ENCODE assay signal across 14 cellular contexts in genomic region chr2:85272357-85272756, GRCh38. TPM values are rescaled to one million over a fixed set of nuclear protein-coding genes. Genes with fewer than 3 reads are reported as not detected.
DNase-seq lines count a peak whose midpoint lies in the region; ATAC-seq and TF ChIP-seq lines count a peak whose summit lies in the region.
"Had no signal": no experiment of that assay in that cellular context is flagged by ENCODE, and none has a peak within 500 bp of the region (broad histone marks: within the 10 kb centered on the region; RNA-seq: fewer than 3 reads in every experiment).

No MANE protein-coding gene starts in this region.

- H3K9me3 ChIP-seq in RWPE2 (ENCODE audit: severe bottlenecking) (no peaks in the 10 kb centered on the region), thyroid gland (no peaks in the 10 kb centered on the region), Karpas-422 (ENCODE audit: low read length) (no peaks in the 10 kb centered on the region)
- H3K9me3 ChIP-seq: BLaER1 had no signal

- H3K9me3 Mint-ChIP-seq in GM23338 (no peaks in the 10 kb centered on the region), nephron (no peaks in the 10 kb centered on the region)

- H3K27me3 Mint-ChIP-seq in GM23338 (ENCODE audit: insufficient read depth, low read depth, poor library complexity) (peaks cover 29% of the 10 kb centered on the region), nephron (ENCODE audit: low read depth) (no peaks in the 10 kb centered on the region)

- no peaks in the 10 kb centered on the region for H3K9me2 ChIP-seq in GM23338 (ENCODE audit: insufficient read depth)
- no peaks in the 10 kb centered on the region for H3K9me2 ChIP-seq in Karpas-422 (replicated peaks; ENCODE audit: insufficient read depth, low read length)

- H3F3A ChIP-seq in GM23338 (replicated peaks; ENCODE audit: low read depth), result no peaks in the 10 kb centered on the region

- H3K27ac Mint-ChIP-seq in GM23338 (peak overlapping the region; percentile 88), nephron (peak overlapping the region in 2 of 3 experiments; percentile 84)

- H4K20me1 ChIP-seq in GM23338 (replicated peaks; ENCODE audit: insufficient read depth), result peaks cover 71% of the 10 kb centered on the region
- H4K20me1 ChIP-seq in Karpas-422 (ENCODE audit: insufficient read depth, low read depth, low read length), result no peaks in the 10 kb centered on the region
- H4K20me1 ChIP-seq: BLaER1 had no signal

- H3K36me3 Mint-ChIP-seq in GM23338 (ENCODE audit: low read depth), result peaks cover 31% of the 10 kb centered on the region
- H3K36me3 Mint-ChIP-seq in nephron (ENCODE audit: low read depth), result peaks cover 5% of the 10 kb centered on the region

- H3K27ac ChIP-seq in GM23338 (ENCODE audit: low read depth), result no peak overlapping the region
- peak overlapping the region; percentile 85 for H3K27ac ChIP-seq in RWPE2 (ENCODE audit: poor library complexity, severe bottlenecking)
- H3K27ac ChIP-seq in thyroid gland, result peak overlapping the region in 2 of 3 donors; percentile 47 to 58
- no peak overlapping the region for H3K27ac ChIP-seq in Karpas-422 (ENCODE audit: low read length)
- H3K27ac ChIP-seq: BLaER1 had no signal

- H3K4me2 ChIP-seq in GM23338, result no peak overlapping the region
- H3K4me2 ChIP-seq in Karpas-422 (ENCODE audit: low read depth, low read length, poor library complexity, severe bottlenecking), result no peak overlapping the region
- H3K4me2 ChIP-seq: BLaER1 had no signal

- TF ChIP-seq POLR2A in thyroid gland (IDR thresholded peaks at IDR 0.05), result no peak

- TF ChIP-seq CTCF in GM23338 (conservative IDR thresholded peaks at IDR 0.05; ENCODE audit: low read depth in 2 of 2) (no peak), RWPE2 (IDR thresholded peaks at IDR 0.05; ENCODE audit: poor library complexity, severe bottlenecking) (no peak), nephron (IDR thresholded peaks at IDR 0.05; ENCODE audit: unreplicated experiment in 3 of 3) (no peak), thyroid gland (IDR thresholded peaks at IDR 0.05) (no peak)

- H3K79me2 ChIP-seq in GM23338 (replicated peaks; ENCODE audit: insufficient read depth) (peaks cover 90% of the 10 kb centered on the region), Karpas-422 (ENCODE audit: low read length) (no peaks in the 10 kb centered on the region)

- H3K4me3 Mint-ChIP-seq in GM23338 (no peak overlapping the region; the same call in 2 of the 3 replicates), nephron (no peak overlapping the region)

- WGBS in thyroid gland, 2 donors, result 80 to 91% methylated on average over 6 of the region's 6 CpGs

- 0 out of 2 replicates have a peak, but pooled peaks cover 3% of the 10 kb centered on the region for H3K36me3 ChIP-seq in GM23338 (ENCODE audit: insufficient read depth)
- 0 out of 2 replicates have a peak, but pooled peaks cover 3% of the 10 kb centered on the region for H3K36me3 ChIP-seq in RWPE2 (ENCODE audit: low read depth)
- H3K36me3 ChIP-seq in thyroid gland, result no peaks in the 10 kb centered on the region
- no peaks in the 10 kb centered on the region for H3K36me3 ChIP-seq in Karpas-422 (ENCODE audit: insufficient read depth, low read length)
- H3K36me3 ChIP-seq: BLaER1 had no signal

- no peak overlapping the region for H3K9ac ChIP-seq in Karpas-422 (ENCODE audit: low read length)
- H3K9ac ChIP-seq: BLaER1 had no signal

- H2AFZ ChIP-seq in GM23338, result no peak overlapping the region
- no peak overlapping the region for H2AFZ ChIP-seq in Karpas-422 (ENCODE audit: low read length)

- intact Hi-C loops in thyroid gland (cut with DNase I), result no loop called here

- ATAC-seq in GM23338, result no peak
- ATAC-seq in RWPE2 (ENCODE audit: low read depth), result no peak
- ATAC-seq in GM21360 (IDR thresholded peaks at IDR 0.05; ENCODE audit: unreplicated experiment), result no peak

- H3K27me3 ChIP-seq in GM23338 (ENCODE audit: insufficient read depth) (no peaks in the 10 kb centered on the region), RWPE2 (ENCODE audit: insufficient read depth, poor library complexity, severe bottlenecking) (no peaks in the 10 kb centered on the region), thyroid gland (no peaks in the 10 kb centered on the region), Karpas-422 (ENCODE audit: low read length) (no peaks in the 10 kb centered on the region)
- H3K27me3 ChIP-seq: BLaER1 had no signal

- DNase-seq in GM23338 (ENCODE audit: low spot score) (no peak), RWPE2 (ENCODE audit: low spot score) (no peak), thyroid gland (no peak), Karpas-422 (no peak), NCI-H146 (lab: John Stamatoyannopoulos, UW) (no peak), NCI-H1930 (lab: John Stamatoyannopoulos, UW) (no peak)
- DNase-seq: 8988T, AML-193, Calu3, DMS 273 treated with DMSO at 0.1 percent for 48 hours, IMR-90 had no signal

- H3K4me1 Mint-ChIP-seq in GM23338 (peaks cover 80% of the 10 kb centered on the region), nephron (peaks cover 63% of the 10 kb centered on the region)

- H3K4me1 ChIP-seq in GM23338 (ENCODE audit: insufficient read depth) (peaks cover 43% of the 10 kb centered on the region), RWPE2 (ENCODE audit: insufficient read depth, poor library complexity, severe bottlenecking) (peaks cover 39% of the 10 kb centered on the region), thyroid gland (peaks cover 32 to 49% of the 10 kb centered on the region in 2 donors), Karpas-422 (ENCODE audit: low read length) (no peaks in the 10 kb centered on the region)
- H3K4me1 ChIP-seq: BLaER1 had no signal

- H3K4me3 ChIP-seq in GM23338 (no peak overlapping the region), RWPE2 (ENCODE audit: severe bottlenecking) (no peak overlapping the region), thyroid gland (replicated peaks in 1 of 3) (no peak overlapping the region), Karpas-422 (ENCODE audit: low read length) (no peak overlapping the region)
- H3K4me3 ChIP-seq: BLaER1 had no signal

TF ChIP-seq in GM23338, 12 proteins besides CTCF, POLR2A, EP300 and RAD21:
- no peak for TF ChIP-seq CREB1 (CRISPR knock-in tag; IDR thresholded peaks at IDR 0.05; ENCODE audit: low read depth)
- TF ChIP-seq REST (IDR thresholded peaks at IDR 0.05; ENCODE audit: unreplicated experiment), result no peak
- no peak for TF ChIP-seq EZH2 (IDR thresholded peaks at IDR 0.05; ENCODE audit: low read depth, unreplicated experiment)
- no peak for TF ChIP-seq NANOG (IDR thresholded peaks at IDR 0.05; ENCODE audit: borderline replicate concordance)
- no peak for TF ChIP-seq POLR2AphosphoS5 (IDR thresholded peaks at IDR 0.05; ENCODE audit: low read depth)
- no peak for TF ChIP-seq JUNB (IDR thresholded peaks at IDR 0.05; ENCODE audit: unreplicated experiment)

RNA-seq across cellular contexts. Expression of gene TGOLN2, which starts 55.4 kb away (rescaled TPM):
- total RNA-seq in GM23338 (2014; rRNA removed; shearing (Covaris generic)), result 48.3 and 49.4 TPM in 2 replicates
- 17.8 and 20.8 TPM in 2 replicates for polyA plus RNA-seq in GM23338 (2016; fragmentation: Nextera tagmentation; extraction: Ambion mirVana)
- total RNA-seq in thyroid gland, result 100 to 1,000 TPM; 146 to 207 (median 162) TPM
- total RNA-seq in Karpas-422 (2014; rRNA removed; shearing (Covaris generic); ENCODE audit: low replicate concordance), result 130 and 150 TPM in 2 replicates

Comparison
In these comparisons a context has a peak if more than half of its experiments do, and no peak if none do; other contexts are left out.
1. H3K27ac ChIP-seq: peak in RWPE2 (single experiment) and thyroid gland (2 of 3); none in GM23338 (single experiment) and Karpas-422 (single experiment).